20 cellular contexts compared by ENCODE assay signal in genomic region chr1:62484824-62485468, GRCh38. TPM values are rescaled to one million over a fixed set of nuclear protein-coding genes. Genes with fewer than 3 reads are reported as not detected.
DNase-seq lines count a peak whose midpoint lies in the region; ATAC-seq, FAIRE-seq and TF ChIP-seq lines count a peak whose summit lies in the region.
"Had no signal": no experiment of that assay in that cellular context is flagged by ENCODE, and none has a peak within 500 bp of the region (broad histone marks: within the 10 kb centered on the region; RNA-seq: fewer than 3 reads in every experiment).

No MANE protein-coding gene starts in this region.

- SMC1A ChIA-PET in GM12878 (lab: Charles Lee; ENCODE audit: uncharacterized antibody, unreplicated experiment) = interaction anchor here (0.9 to 1.9 kb wide), 5 partner anchors 11 to 261 kb away, joined by 3 to 5 read pairs (median 3); no protein-coding TSS in a partner anchor

- no peaks in the 10 kb centered on the region for H4K20me1 ChIP-seq in GM12878 (ENCODE audit: control insufficient read depth, insufficient read depth)

- peak; percentile 24 for FAIRE-seq in GM12892 (lab: Jason Lieb, UNC)
- FAIRE-seq in GM12878 (lab: Jason Lieb, UNC) = no peak
- FAIRE-seq: A204.1, HepG2 had no signal

- no peaks in the 10 kb centered on the region; a peak in 1 of 4 replicates for H3K36me3 ChIP-seq in GM12878 (ENCODE audit: control insufficient read depth in 2 of 2, insufficient read depth in 2 of 2, low read length in 1 of 2)
- H3K36me3 ChIP-seq in gastroesophageal sphincter = peaks cover 0 to 40% of the 10 kb centered on the region in 2 donors

- H3K4me2 ChIP-seq in GM12878 (ENCODE audit: control insufficient read depth, insufficient read depth) = peak overlapping the region; percentile 44; the same call in 1 of the 2 replicates
- H3K4me2 ChIP-seq: GM23338 had no signal

- H3K4me1 ChIP-seq in GM12878 (ENCODE audit: control insufficient read depth, insufficient read depth, low read length) = peaks cover 5% of the 10 kb centered on the region
- no peaks in the 10 kb centered on the region for H3K4me1 ChIP-seq in gastroesophageal sphincter

- in situ Hi-C loops in GM12878 (cut with MboI) = no loop called here

- H3K9ac ChIP-seq in GM12878 (ENCODE audit: control insufficient read depth, insufficient read depth, low read length) = peak overlapping the region; percentile 44

- H3K9me3 ChIP-seq in GM12878 (replicated peaks; ENCODE audit: control insufficient read depth, insufficient read depth, low read length) = no peaks in the 10 kb centered on the region
- no peaks in the 10 kb centered on the region for H3K9me3 ChIP-seq in gastroesophageal sphincter

- BruUV-seq in GM12878 (replicated peaks; lab: Mats Ljungman, UMichigan) = no TSS peak

- H3K36me3 Mint-ChIP-seq in CD14-positive monocyte = peaks cover 8 to 13% of the 10 kb centered on the region in 2 donors
- peaks cover 7% of the 10 kb centered on the region for H3K36me3 Mint-ChIP-seq in activated T-cell treated with anti-CD3 and anti-CD28 coated beads, Interleukin-2, amount 50 U/mL, for 24 hours (ENCODE audit: low read depth)

- H3K27me3 ChIP-seq in GM12878 (replicated peaks in 1 of 2; ENCODE audit: control insufficient read depth in 2 of 2, insufficient read depth in 2 of 2, low read length in 1 of 2) = no peaks in the 10 kb centered on the region
- no peaks in the 10 kb centered on the region for H3K27me3 ChIP-seq in gastroesophageal sphincter

- H3K79me2 ChIP-seq in GM12878 (ENCODE audit: control insufficient read depth, insufficient read depth, low read length) = no peaks in the 10 kb centered on the region

- RAD21 ChIA-PET in GM12878 (lab: Charles Lee; ENCODE audit: unreplicated experiment) = no interaction called here

- TF ChIP-seq EP300 in GM12878 (IDR thresholded peaks at IDR 0.05; ENCODE audit: borderline replicate concordance in 1 of 2, control insufficient read depth in 1 of 2, low read depth in 2 of 2, low read length in 2 of 2) = no peak
- no peak for TF ChIP-seq EP300 in gastroesophageal sphincter (IDR thresholded peaks at IDR 0.05)

- H3K27ac ChIP-seq in GM12878 (ENCODE audit: control insufficient read depth, insufficient read depth) = peak overlapping the region; percentile 53
- H3K27ac ChIP-seq in gastroesophageal sphincter = no peak overlapping the region
- H3K27ac ChIP-seq: C4-2B had no signal

- H3K4me3 ChIP-seq in GM12878 = no peak overlapping the region
- no peak overlapping the region for H3K4me3 ChIP-seq in gastroesophageal sphincter
- H3K4me3 ChIP-seq: GM23338 had no signal

- TF ChIP-seq POLR2A in GM12892 (IDR thresholded peaks at IDR 0.05; ENCODE audit: low read depth, low read length) = no peak
- TF ChIP-seq POLR2A in GM12878 (IDR thresholded peaks at IDR 0.05; ENCODE audit: low read depth, low read length) = no peak
- TF ChIP-seq POLR2A in gastroesophageal sphincter (IDR thresholded peaks at IDR 0.05) = no peak

- peak overlapping the region; percentile 31 to 71 for H3K4me3 Mint-ChIP-seq in CD14-positive monocyte
- H3K4me3 Mint-ChIP-seq in activated T-cell treated with anti-CD3 and anti-CD28 coated beads, Interleukin-2, amount 50 U/mL, for 24 hours = no peak overlapping the region
- H3K4me3 Mint-ChIP-seq: GM23338 had no signal

- no peak for TF ChIP-seq RAD21 in GM12878 (IDR thresholded peaks at IDR 0.05; ENCODE audit: insufficient read depth, low read depth, low read length)

- no peak for DNase-seq in CD14-positive monocyte (ENCODE audit: low spot score)
- no peak for DNase-seq in GM12892 (ENCODE audit: insufficient read length)
- DNase-seq in GM12878 (ENCODE audit: low read depth, low spot score) = no peak
- no peak for DNase-seq in activated naive CD4-positive, alpha-beta T cell treated with Interleukin-2 at 50 U/mL for 16 hours
- no peak for DNase-seq in activated T-cell treated with anti-CD3 and anti-CD28 coated beads, Interleukin-2, amount 50 U/mL, for 24 hours
- DNase-seq in kidney tubule cell (ENCODE audit: low spot score) = no peak
- DNase-seq: COR-L47, DMS153, EL, Kasumi-1, NCI-H1436 treated with DMSO at 0.1 percent for 48 hours, NCI-H2081, NCI-H510A treated with DMSO at 0.1 percent for 48 hours, PC-3 had no signal

- CTCF ChIA-PET in GM12878 (lab: Yijun Ruan, JAX) = interaction anchor here (0.7 to 1.5 kb wide), 3 partner anchors 305 to 1907 kb away, joined by 3 to 4 read pairs (median 3); no protein-coding TSS in a partner anchor

- peaks cover 0 to 2% (median 0%) of the 10 kb centered on the region in 7 donors for H3K9me3 Mint-ChIP-seq in CD14-positive monocyte
- H3K9me3 Mint-ChIP-seq in activated T-cell treated with anti-CD3 and anti-CD28 coated beads, Interleukin-2, amount 50 U/mL, for 24 hours = no peaks in the 10 kb centered on the region
- H3K9me3 Mint-ChIP-seq: GM23338 had no signal

- POLR2A ChIA-PET in GM12878 (lab: Charles Lee) = interaction anchor here (0.6 kb wide), 1 partner anchor 44 kb away, joined by 3 read pairs; no protein-coding TSS in a partner anchor

- 39% methylated on average over 5 of the region's 5 CpGs for WGBS in GM12878 (ENCODE audit: insufficient coverage, insufficient replicate concordance, low lambda C conversion rate, missing lambda C conversion rate)
- WGBS in gastroesophageal sphincter (ENCODE audit: low coverage in 1 of 2), 2 donors = 69 to 87% methylated on average over 5 of the region's 5 CpGs

- H3K27ac Mint-ChIP-seq in CD14-positive monocyte = peak overlapping the region in 5 of 7 donors; percentile 6 to 59 (median 32)
- no peak overlapping the region for H3K27ac Mint-ChIP-seq in activated T-cell treated with anti-CD3 and anti-CD28 coated beads, Interleukin-2, amount 50 U/mL, for 24 hours

- H3K4me1 Mint-ChIP-seq in CD14-positive monocyte = peaks cover 9% of the 10 kb centered on the region
- no peaks in the 10 kb centered on the region for H3K4me1 Mint-ChIP-seq in activated T-cell treated with anti-CD3 and anti-CD28 coated beads, Interleukin-2, amount 50 U/mL, for 24 hours (ENCODE audit: low read depth)

- ATAC-seq in GM21529 (IDR thresholded peaks at IDR 0.05; ENCODE audit: unreplicated experiment) (peak; percentile 46), GM12878 (peak; percentile 31), gastroesophageal sphincter (no peak)
- ATAC-seq: GM23338, HepG2, PC-3 had no signal

- H3K27me3 Mint-ChIP-seq in CD14-positive monocyte (ENCODE audit: low read depth in 3 of 3) = peaks cover 0 to 3% (median 1%) of the 10 kb centered on the region in 3 donors
- no peaks in the 10 kb centered on the region for H3K27me3 Mint-ChIP-seq in activated T-cell treated with anti-CD3 and anti-CD28 coated beads, Interleukin-2, amount 50 U/mL, for 24 hours

- peak overlapping the region; percentile 77 for H2AFZ ChIP-seq in GM12878 (ENCODE audit: control insufficient read depth, low read depth, low read length)
- H2AFZ ChIP-seq: GM23338 had no signal

- TF ChIP-seq CTCF in CD14-positive monocyte (IDR thresholded peaks at IDR 0.05) (no peak), GM12878 (IDR thresholded peaks at IDR 0.05 in 2 of 3, conservative IDR thresholded peaks at IDR 0.05 in 1 of 3; ENCODE audit: control insufficient read depth in 2 of 3, extremely low read depth in 1 of 3, insufficient read depth in 1 of 3, low read depth in 3 of 3, low read length in 3 of 3) (no peak), gastroesophageal sphincter (IDR thresholded peaks at IDR 0.05) (no peak)

- intact Hi-C loops in CD14-positive monocyte (cut with micrococcal nuclease) = no loop called here
- intact Hi-C loops in GM12878 (cut with micrococcal nuclease; ENCODE audit: unreplicated experiment) = no loop called here

TF ChIP-seq in GM12878, 131 proteins besides CTCF, POLR2A, EP300 and RAD21:
- TF ChIP-seq RAD51 (IDR thresholded peaks at IDR 0.05) (peak; percentile 53; the same call in 1 of the 2 replicates), YBX1 (IDR thresholded peaks at IDR 0.05) (no peak)

RNA-seq across cellular contexts. Expression of gene USP1, which starts 48.1 kb away (rescaled TPM):
- polyA plus RNA-seq in CD14-positive monocyte (10 to 100 TPM; 13.6 to 24.0 TPM), GM12878 (2011; rRNA removed) (25.6 and 48.2 TPM in 2 replicates), GM12878 (2014; fragmentation: Illumina TruSeq; extraction: Trizol) (66.0 and 81.2 TPM in 2 replicates), GM12878 (2014; fragmentation: Nextera tagmentation; extraction: Ambion mirVana) (10 to 100 TPM; 28.0 to 35.9 TPM), GM12878 (2014; rRNA removed) (23.6 and 27.9 TPM in 2 replicates), GM12878 (2016; fragmentation: Nextera tagmentation; extraction: Ambion mirVana) (10 to 100 TPM; 50.7 to 58.1 TPM)
- 41.6 TPM for polyA plus RNA-seq in GM12892 (2012; ENCODE audit: missing spikeins)
- 16.2 and 18.5 TPM in 2 replicates for total RNA-seq in GM12878 (2013; cell fraction: nucleolus; rRNA removed)
- total RNA-seq in GM12878 (2014; rRNA removed) (45.5 and 55.8 TPM in 2 replicates), GM12878 (2014; rRNA removed; fragmentation: Illumina TruSeq; extraction: Trizol) (71.9 and 77.9 TPM in 2 replicates), GM12878 (2021) (49.9 and 52.5 TPM in 2 replicates), gastroesophageal sphincter (10 to 100 TPM; 23.0 to 39.9 (median 33.7) TPM)
- 12.8 TPM for polyA plus RNA-seq in GM12878 (2011; ENCODE audit: low read depth)
- polyA plus RNA-seq in GM12878 (2011; cell fraction: cytosol; rRNA removed) = 8.3 and 8.6 TPM in 2 replicates
- 8.0 and 14.8 TPM in 2 replicates for polyA plus RNA-seq in GM12878 (2011; cell fraction: nucleus; rRNA removed)
- 26.8 and 28.8 TPM in 2 replicates for polyA plus RNA-seq in GM12878 (2012)
- polyA minus RNA-seq in GM12878 (2011; rRNA and poly(A)+ RNA removed) = 9.9 and 17.3 TPM in 2 replicates
- polyA minus RNA-seq in GM12878 (2011; cell fraction: cytosol; rRNA and poly(A)+ RNA removed) = 12.6 and 13.4 TPM in 2 replicates
- 5.9 and 10.4 TPM in 2 replicates for polyA minus RNA-seq in GM12878 (2011; cell fraction: nucleus; rRNA and poly(A)+ RNA removed)
